8 cellular contexts compared by ENCODE assay signal in genomic region chr17:57622886-57623433, GRCh38.
DNase-seq lines count a peak whose midpoint lies in the region; FAIRE-seq and TF ChIP-seq lines count a peak whose summit lies in the region.

No MANE protein-coding gene starts in this region.

- H3K4me1 ChIP-seq in HEK293 (ENCODE audit: control insufficient read depth, insufficient read depth, low read length) (0 out of 2 replicates have a peak, but pooled peaks cover 3% of the 10 kb centered on the region), neural progenitor cell (peaks cover 5% of the 10 kb centered on the region)

- no peak overlapping the region for H3K4me3 Mint-ChIP-seq in neural progenitor cell

- CTCF ChIA-PET in HEK293 (lab: Yijun Ruan, JAX): interaction anchor here (0.7 to 2.1 kb wide), 7 partner anchors 21 to 843 kb away, joined by 3 to 11 read pairs (median 5); no protein-coding TSS in a partner anchor

- POLR2A ChIA-PET in HEK293 (lab: Yijun Ruan, JAX): no interaction called here

- H3K4me3 ChIP-seq in HEK293 (ENCODE audit: low read depth, low read length): no peak overlapping the region
- no peak overlapping the region for H3K4me3 ChIP-seq in bronchial epithelial cell (ENCODE audit: low read depth, low read length)
- H3K4me3 ChIP-seq in neural progenitor cell: no peak overlapping the region

- peak; percentile 38 for DNase-seq in NCI-H2196 (lab: John Stamatoyannopoulos, UW; ENCODE audit: unreplicated experiment)
- no peak for DNase-seq in NCI-H2196 treated with DMSO at 0.1 percent for 48 hours (lab: John Stamatoyannopoulos, UW; ENCODE audit: unreplicated experiment)
- DNase-seq in NCI-H1048 (lab: John Stamatoyannopoulos, UW): peak; percentile 34
- DNase-seq in bronchial epithelial cell (ENCODE audit: low read depth): peak; percentile 48
- no peak for DNase-seq in neural progenitor cell (ENCODE audit: low spot score)
- no peak for DNase-seq in cortex of kidney (lab: John Stamatoyannopoulos, UW)
- DNase-seq in cerebellum (ENCODE audit: low spot score): no peak

- no peaks in the 10 kb centered on the region for H3K9me3 Mint-ChIP-seq in neural progenitor cell

- H2AFZ ChIP-seq in neural progenitor cell (replicated peaks): no peak overlapping the region

- no peaks in the 10 kb centered on the region for H3K79me2 ChIP-seq in neural progenitor cell (ENCODE audit: low read depth)

- no peak overlapping the region for H3K27ac ChIP-seq in HEK293 (ENCODE audit: extremely low read depth, low read depth, low read length)
- no peak overlapping the region for H3K27ac ChIP-seq in neural progenitor cell

- H3K4me2 ChIP-seq in neural progenitor cell: no peak overlapping the region

- H3K9me3 ChIP-seq in HEK293 (ENCODE audit: control insufficient read depth, insufficient read depth, low read depth, low read length) (no peaks in the 10 kb centered on the region), neural progenitor cell (ENCODE audit: low read depth) (no peaks in the 10 kb centered on the region)

- peaks cover 33% of the 10 kb centered on the region for H4K20me1 ChIP-seq in neural progenitor cell (ENCODE audit: low read depth)

- H3K27me3 ChIP-seq in bronchial epithelial cell (ENCODE audit: control insufficient read depth, insufficient read depth, low read length) (no peaks in the 10 kb centered on the region), neural progenitor cell (no peaks in the 10 kb centered on the region)

- H3F3A ChIP-seq in neural progenitor cell (ENCODE audit: low read depth): no peaks in the 10 kb centered on the region

- peaks cover 39% of the 10 kb centered on the region for H3K4me1 Mint-ChIP-seq in neural progenitor cell

- FAIRE-seq in bronchial epithelial cell (lab: Jason Lieb, UNC): no peak

- H3K27ac Mint-ChIP-seq in neural progenitor cell: peak overlapping the region; percentile 38

- H3K36me3 ChIP-seq in HEK293 (ENCODE audit: control insufficient read depth in 2 of 2, insufficient read depth in 1 of 2, low read length in 2 of 2): peaks cover 0 to 2% of the 10 kb centered on the region in 2 experiments; a peak in 1 of 3 replicates
- peaks cover 4% of the 10 kb centered on the region for H3K36me3 ChIP-seq in bronchial epithelial cell (ENCODE audit: control insufficient read depth, insufficient read depth, low read length)
- H3K36me3 ChIP-seq in neural progenitor cell: no peaks in the 10 kb centered on the region

- H3K9ac ChIP-seq in neural progenitor cell: no peak overlapping the region

- TF ChIP-seq CTCF in HEK293 (tag by site-specific recombination; IDR thresholded peaks at IDR 0.05) (no peak), bronchial epithelial cell (IDR thresholded peaks at IDR 0.05; ENCODE audit: insufficient read depth, low read length, severe bottlenecking) (no peak), neural progenitor cell (IDR thresholded peaks at IDR 0.05) (no peak)

- no peaks in the 10 kb centered on the region for H3K27me3 Mint-ChIP-seq in neural progenitor cell (ENCODE audit: insufficient read depth, low read depth)

- H3K36me3 Mint-ChIP-seq in neural progenitor cell: peaks cover 38% of the 10 kb centered on the region

TF ChIP-seq in HEK293, 187 proteins besides CTCF, POLR2A, EP300 and RAD21:
- no peak for TF ChIP-seq ZNF24 (tag by site-specific recombination; IDR thresholded peaks at IDR 0.05)
- 0 out of 2 replicates have a peak, but pooled peaks have one; percentile 50 for TF ChIP-seq TRIM28 (IDR thresholded peaks at IDR 0.05; ENCODE audit: borderline replicate concordance, low read length)
- TF ChIP-seq ZNF785 (tag by site-specific recombination; IDR thresholded peaks at IDR 0.05): no peak
- TF ChIP-seq ZNF791 (tag by site-specific recombination; IDR thresholded peaks at IDR 0.05): no peak
- TF ChIP-seq ZNF184 (tag by site-specific recombination; IDR thresholded peaks at IDR 0.05): 0 out of 2 replicates have a peak, but pooled peaks have one; percentile 36
- TF ChIP-seq ZBTB11 (tag by site-specific recombination; conservative IDR thresholded peaks at IDR 0.05; ENCODE audit: low read depth): no peak
- no peak for TF ChIP-seq ZNF266 (tag by site-specific recombination; IDR thresholded peaks at IDR 0.05; ENCODE audit: low read depth)
- no peak for TF ChIP-seq ZNF658 (tag by site-specific recombination; IDR thresholded peaks at IDR 0.05)

Comparison
In these comparisons a context has a peak if more than half of its experiments do, and no peak if none do; other contexts are left out.
1. DNase-seq: peak in NCI-H2196 (single experiment), NCI-H1048 (single experiment) and bronchial epithelial cell (single experiment); none in NCI-H2196 treated with DMSO at 0.1 percent for 48 hours (single experiment), neural progenitor cell (single experiment), cortex of kidney (single experiment) and cerebellum (single experiment).